11 cellular contexts compared by ENCODE assay signal in the genomic region with DNA sequence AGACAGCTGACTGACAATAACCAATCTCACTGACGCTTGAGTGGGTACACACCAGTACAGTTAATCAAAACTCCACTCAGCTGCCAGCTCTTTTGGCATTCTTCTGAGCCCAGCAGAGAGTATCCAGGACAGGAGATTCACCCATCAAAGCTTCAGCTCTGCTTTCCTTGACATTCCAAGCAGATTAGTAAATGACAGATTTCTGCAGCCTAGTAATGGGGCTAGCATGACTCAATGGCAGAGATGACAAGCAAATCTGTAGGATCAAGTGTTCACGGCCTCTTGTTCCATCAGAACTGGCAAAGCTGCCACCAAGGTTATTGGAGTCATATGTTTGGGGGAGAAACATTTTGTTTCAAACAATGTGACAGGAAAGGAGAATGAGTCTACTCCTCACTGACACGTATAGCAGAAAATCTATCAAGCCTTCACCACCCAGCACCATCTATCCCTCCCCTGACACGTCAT.
A peak's percentile ranks its signal among the peaks of the same experiment; 100 is the strongest.
DNase-seq lines count a peak whose midpoint lies in the region; ATAC-seq and TF ChIP-seq lines count a peak whose summit lies in the region.
"Had no signal": no experiment of that assay in that cellular context is flagged by ENCODE, and none has a peak within 500 bp of the region (broad histone marks: within the 10 kb centered on the region; RNA-seq: fewer than 3 reads in every experiment).

No MANE protein-coding gene starts in this region.

- H3K27ac Mint-ChIP-seq in stimulated activated effector memory CD8-positive, alpha-beta T cell treated with anti-CD3 and anti-CD28 coated beads, Interleukin-12 subunit alpha, Interleukin-12 subunit beta, amount 100 ng/mL, for 72 hours, result no peak overlapping the region
- H3K27ac Mint-ChIP-seq: activated CD4-positive, alpha-beta T cell treated with anti-CD3 and anti-CD28 coated beads, Interleukin-2, amount 10 ng/mL, durations not matched to agents 24 days and 14 days had no signal

- ATAC-seq in HG03097 (IDR thresholded peaks at IDR 0.05; ENCODE audit: low FRiP score, unreplicated experiment), result no peak
- no peak for ATAC-seq in stimulated activated effector memory CD8-positive, alpha-beta T cell treated with anti-CD3 and anti-CD28 coated beads, Interleukin-12 subunit alpha, Interleukin-12 subunit beta, amount 100 ng/mL, for 72 hours
- ATAC-seq in left colon, result no peak
- no peak for ATAC-seq in GM21825 (IDR thresholded peaks at IDR 0.05; ENCODE audit: unreplicated experiment)

- peaks cover 13% of the 10 kb centered on the region for H3K4me1 ChIP-seq in neuron (ENCODE audit: insufficient read depth, low read length)
- H3K4me1 ChIP-seq: Peyer's patch had no signal

- H3K4me3 ChIP-seq in epithelial cell of esophagus (ENCODE audit: low read length) (no peak overlapping the region), neuron (ENCODE audit: low read length) (no peak overlapping the region)
- H3K4me3 ChIP-seq: Peyer's patch had no signal

- TF ChIP-seq CTCF in epithelial cell of esophagus (IDR thresholded peaks at IDR 0.05; ENCODE audit: insufficient read depth, low read depth, low read length, missing control alignments), result no peak

- H2AFZ ChIP-seq in neuron (ENCODE audit: low read depth, low read length), result peak overlapping the region; percentile 30

- H3K4me1 Mint-ChIP-seq in stimulated activated effector memory CD8-positive, alpha-beta T cell treated with anti-CD3 and anti-CD28 coated beads, Interleukin-12 subunit alpha, Interleukin-12 subunit beta, amount 100 ng/mL, for 72 hours, result no peaks in the 10 kb centered on the region
- H3K4me1 Mint-ChIP-seq: activated CD4-positive, alpha-beta T cell treated with anti-CD3 and anti-CD28 coated beads, Interleukin-2, amount 10 ng/mL, durations not matched to agents 24 days and 14 days had no signal

- intact Hi-C loops in left colon (cut with DNase I, micrococcal nuclease), result no loop called here

- H3K36me3 ChIP-seq in neuron (ENCODE audit: insufficient read depth, low read length), result no peaks in the 10 kb centered on the region
- H3K36me3 ChIP-seq: Peyer's patch had no signal

- H3K36me3 Mint-ChIP-seq in stimulated activated effector memory CD8-positive, alpha-beta T cell treated with anti-CD3 and anti-CD28 coated beads, Interleukin-12 subunit alpha, Interleukin-12 subunit beta, amount 100 ng/mL, for 72 hours, result no peaks in the 10 kb centered on the region

- H3K9me3 Mint-ChIP-seq in stimulated activated effector memory CD8-positive, alpha-beta T cell treated with anti-CD3 and anti-CD28 coated beads, Interleukin-12 subunit alpha, Interleukin-12 subunit beta, amount 100 ng/mL, for 72 hours, result no peaks in the 10 kb centered on the region
- H3K9me3 Mint-ChIP-seq: activated CD4-positive, alpha-beta T cell treated with anti-CD3 and anti-CD28 coated beads, Interleukin-2, amount 10 ng/mL, durations not matched to agents 24 days and 14 days had no signal

- no peaks in the 10 kb centered on the region for H3K9me3 ChIP-seq in neuron (ENCODE audit: low read length)
- H3K9me3 ChIP-seq: Peyer's patch had no signal

- H3K4me3 Mint-ChIP-seq in stimulated activated effector memory CD8-positive, alpha-beta T cell treated with anti-CD3 and anti-CD28 coated beads, Interleukin-12 subunit alpha, Interleukin-12 subunit beta, amount 100 ng/mL, for 72 hours, result no peak overlapping the region
- H3K4me3 Mint-ChIP-seq: activated CD4-positive, alpha-beta T cell treated with anti-CD3 and anti-CD28 coated beads, Interleukin-2, amount 10 ng/mL, durations not matched to agents 24 days and 14 days had no signal

- H3K27me3 ChIP-seq in neuron (ENCODE audit: insufficient read depth, low read length), result no peaks in the 10 kb centered on the region
- H3K27me3 ChIP-seq: Peyer's patch had no signal

- peak; percentile 45 for DNase-seq in Daoy (ENCODE audit: low read depth)
- DNase-seq in NCI-H446 treated with DMSO at 0.1 percent for 48 hours (lab: John Stamatoyannopoulos, UW), result peak; percentile 45
- peak; percentile 90 for DNase-seq in epithelial cell of esophagus (ENCODE audit: low read depth)
- DNase-seq in stimulated activated effector memory CD8-positive, alpha-beta T cell treated with anti-CD3 and anti-CD28 coated beads, Interleukin-12 subunit alpha, Interleukin-12 subunit beta, amount 100 ng/mL, for 72 hours (ENCODE audit: low spot score in 2 of 2), result no peak
- DNase-seq in left colon, result no peak
- DNase-seq: activated CD4-positive, alpha-beta T cell treated with anti-CD3 and anti-CD28 coated beads, Interleukin-2, amount 10 ng/mL, durations not matched to agents 24 days and 14 days; DMS 273 treated with DMSO at 0.1 percent for 48 hours; Peyer's patch had no signal

Comparison
In these comparisons a context has a peak if more than half of its experiments do, and no peak if none do; other contexts are left out.
1. DNase-seq: peak in Daoy (single experiment), NCI-H446 treated with DMSO at 0.1 percent for 48 hours (single experiment) and epithelial cell of esophagus (single experiment); none in stimulated activated effector memory CD8-positive, alpha-beta T cell treated with anti-CD3 and anti-CD28 coated beads, Interleukin-12 subunit alpha, Interleukin-12 subunit beta, amount 100 ng/mL, for 72 hours (0 of 2) and left colon (0 of 2).